ENCODE assay signal across 1 cellular context in genomic region chrX:131271826-131272225, GRCh38.
A peak's percentile ranks its signal among the peaks of the same experiment; 100 is the strongest.
TF ChIP-seq lines count a peak whose summit lies in the region.

No MANE protein-coding gene starts in this region.

TF ChIP-seq in HepG2, 621 proteins besides CTCF, POLR2A, EP300 and RAD21 (continues in another document):
- TF ChIP-seq ZBTB1 (CRISPR knock-in tag; IDR thresholded peaks at IDR 0.05; ENCODE audit: borderline replicate concordance) (no peak), FOXJ3 (CRISPR knock-in tag; IDR thresholded peaks at IDR 0.05; ENCODE audit: borderline replicate concordance) (no peak; the same call in 1 of the 2 replicates), ZNF276 (CRISPR knock-in tag; IDR thresholded peaks at IDR 0.05; ENCODE audit: low read depth) (no peak), ZNF138 (CRISPR knock-in tag; IDR thresholded peaks at IDR 0.05; ENCODE audit: low read depth) (no peak), KLF12 (CRISPR knock-in tag; IDR thresholded peaks at IDR 0.05; ENCODE audit: borderline replicate concordance) (no peak), CREBL2 (CRISPR knock-in tag; IDR thresholded peaks at IDR 0.05; ENCODE audit: borderline replicate concordance) (no peak), RBM39 (IDR thresholded peaks at IDR 0.05; ENCODE audit: low read depth, low read length, poor library complexity, severe bottlenecking) (no peak), HNRNPUL1 (IDR thresholded peaks at IDR 0.05; ENCODE audit: low read depth, low read length) (no peak), ZNF691 (CRISPR knock-in tag; IDR thresholded peaks at IDR 0.05; ENCODE audit: borderline replicate concordance, low read depth) (no peak), GLI4 (CRISPR knock-in tag; IDR thresholded peaks at IDR 0.05; ENCODE audit: borderline replicate concordance) (no peak), SALL2 (CRISPR knock-in tag; IDR thresholded peaks at IDR 0.05) (no peak), CEBPG (CRISPR knock-in tag; IDR thresholded peaks at IDR 0.05) (peak; percentile 54; the same call in 1 of the 2 replicates), ESRRA (CRISPR knock-in tag; IDR thresholded peaks at IDR 0.05; ENCODE audit: low read depth) (no peak), TEAD2 (CRISPR knock-in tag; IDR thresholded peaks at IDR 0.05) (no peak), SALL1 (CRISPR knock-in tag; IDR thresholded peaks at IDR 0.05) (peak; percentile 17; the same call in 1 of the 2 replicates), MYC (CRISPR knock-in tag; IDR thresholded peaks at IDR 0.05; ENCODE audit: borderline replicate concordance) (no peak), ZNF598 (CRISPR knock-in tag; IDR thresholded peaks at IDR 0.05; ENCODE audit: borderline replicate concordance) (no peak), RNF2 (conservative IDR thresholded peaks at IDR 0.05; ENCODE audit: low read depth) (no peak), CREM (IDR thresholded peaks at IDR 0.05) (peak; percentile 54; the same call in 1 of the 2 replicates), CREM (CRISPR knock-in tag; IDR thresholded peaks at IDR 0.05) (no peak), FOXP4 (CRISPR knock-in tag; IDR thresholded peaks at IDR 0.05) (peak; percentile 54; the same call in 1 of the 2 replicates), ZNF44 (CRISPR knock-in tag; IDR thresholded peaks at IDR 0.05) (no peak), CBX1 (IDR thresholded peaks at IDR 0.05; ENCODE audit: low read depth) (no peak), DPF2 (CRISPR knock-in tag; IDR thresholded peaks at IDR 0.05; ENCODE audit: borderline replicate concordance, low read depth) (0 out of 2 replicates have a peak, but pooled peaks have one; percentile 47), LRRFIP1 (CRISPR knock-in tag; conservative IDR thresholded peaks at IDR 0.05) (no peak), E2F5 (CRISPR knock-in tag; conservative IDR thresholded peaks at IDR 0.05) (no peak), ZNF10 (CRISPR knock-in tag; IDR thresholded peaks at IDR 0.05; ENCODE audit: borderline replicate concordance, low read depth) (no peak), MXI1 (IDR thresholded peaks at IDR 0.05; ENCODE audit: borderline replicate concordance, low read depth, low read length) (no peak), HHEX (CRISPR knock-in tag; IDR thresholded peaks at IDR 0.05) (no peak), PAXIP1 (CRISPR knock-in tag; conservative IDR thresholded peaks at IDR 0.05) (peak; percentile 83), JUN (CRISPR knock-in tag; IDR thresholded peaks at IDR 0.05) (no peak), PHF21A (CRISPR knock-in tag; IDR thresholded peaks at IDR 0.05) (0 out of 2 replicates have a peak, but pooled peaks have one; percentile 48), ZNF672 (CRISPR knock-in tag; IDR thresholded peaks at IDR 0.05) (no peak), TFDP2 (CRISPR knock-in tag; IDR thresholded peaks at IDR 0.05) (no peak), RBAK (CRISPR knock-in tag; IDR thresholded peaks at IDR 0.05) (peak; percentile 87; the same call in 1 of the 2 replicates), SOX13 (IDR thresholded peaks at IDR 0.05) (no peak), SOX13 (CRISPR knock-in tag; conservative IDR thresholded peaks at IDR 0.05 in 1 of 2, IDR thresholded peaks at IDR 0.05 in 1 of 2) (peak in 1 of 2 experiments; percentile 42; a peak in 1 of 4 replicates), THAP11 (CRISPR knock-in tag; IDR thresholded peaks at IDR 0.05) (no peak), ZBTB33 (CRISPR knock-in tag; IDR thresholded peaks at IDR 0.05) (no peak), ZNF292 (CRISPR knock-in tag; IDR thresholded peaks at IDR 0.05; ENCODE audit: borderline replicate concordance, low read depth) (no peak), ZNF160 (CRISPR knock-in tag; IDR thresholded peaks at IDR 0.05) (no peak), ERF (CRISPR knock-in tag; IDR thresholded peaks at IDR 0.05) (peak; percentile 31; the same call in 1 of the 2 replicates), ZSCAN20 (CRISPR knock-in tag; IDR thresholded peaks at IDR 0.05; ENCODE audit: borderline replicate concordance) (no peak), MIER3 (CRISPR knock-in tag; IDR thresholded peaks at IDR 0.05; ENCODE audit: borderline replicate concordance) (0 out of 2 replicates have a peak, but pooled peaks have one; percentile 29), BHLHE40 (IDR thresholded peaks at IDR 0.05; ENCODE audit: low read length) (no peak), NFE2L2 (IDR thresholded peaks at IDR 0.05; ENCODE audit: low read length) (no peak)
- TF ChIP-seq, protein P1, sequence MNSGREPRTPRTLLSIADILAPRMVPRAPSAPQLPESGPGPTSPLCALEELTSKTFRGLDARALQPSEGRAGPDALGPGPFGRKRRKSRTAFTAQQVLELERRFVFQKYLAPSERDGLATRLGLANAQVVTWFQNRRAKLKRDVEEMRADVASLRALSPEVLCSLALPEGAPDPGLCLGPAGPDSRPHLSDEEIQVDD (CRISPR knock-in tag; IDR thresholded peaks at IDR 0.05; ENCODE audit: borderline replicate concordance), result no peak
- TF ChIP-seq, protein P2, sequence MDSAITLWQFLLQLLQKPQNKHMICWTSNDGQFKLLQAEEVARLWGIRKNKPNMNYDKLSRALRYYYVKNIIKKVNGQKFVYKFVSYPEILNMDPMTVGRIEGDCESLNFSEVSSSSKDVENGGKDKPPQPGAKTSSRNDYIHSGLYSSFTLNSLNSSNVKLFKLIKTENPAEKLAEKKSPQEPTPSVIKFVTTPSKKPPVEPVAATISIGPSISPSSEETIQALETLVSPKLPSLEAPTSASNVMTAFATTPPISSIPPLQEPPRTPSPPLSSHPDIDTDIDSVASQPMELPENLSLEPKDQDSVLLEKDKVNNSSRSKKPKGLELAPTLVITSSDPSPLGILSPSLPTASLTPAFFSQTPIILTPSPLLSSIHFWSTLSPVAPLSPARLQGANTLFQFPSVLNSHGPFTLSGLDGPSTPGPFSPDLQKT (CRISPR knock-in tag; IDR thresholded peaks at IDR 0.05; ENCODE audit: borderline replicate concordance), result no peak
- TF ChIP-seq, protein P3, sequence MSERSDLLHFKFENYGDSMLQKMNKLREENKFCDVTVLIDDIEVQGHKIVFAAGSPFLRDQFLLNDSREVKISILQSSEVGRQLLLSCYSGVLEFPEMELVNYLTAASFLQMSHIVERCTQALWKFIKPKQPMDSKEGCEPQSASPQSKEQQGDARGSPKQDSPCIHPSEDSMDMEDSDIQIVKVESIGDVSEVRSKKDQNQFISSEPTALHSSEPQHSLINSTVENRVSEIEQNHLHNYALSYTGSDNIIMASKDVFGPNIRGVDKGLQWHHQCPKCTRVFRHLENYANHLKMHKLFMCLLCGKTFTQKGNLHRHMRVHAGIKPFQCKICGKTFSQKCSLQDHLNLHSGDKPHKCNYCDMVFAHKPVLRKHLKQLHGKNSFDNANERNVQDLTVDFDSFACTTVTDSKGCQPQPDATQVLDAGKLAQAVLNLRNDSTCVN (CRISPR knock-in tag; IDR thresholded peaks at IDR 0.05; ENCODE audit: borderline replicate concordance), result no peak
